ENCODE assay signal across 1 cellular context in the genomic region with DNA sequence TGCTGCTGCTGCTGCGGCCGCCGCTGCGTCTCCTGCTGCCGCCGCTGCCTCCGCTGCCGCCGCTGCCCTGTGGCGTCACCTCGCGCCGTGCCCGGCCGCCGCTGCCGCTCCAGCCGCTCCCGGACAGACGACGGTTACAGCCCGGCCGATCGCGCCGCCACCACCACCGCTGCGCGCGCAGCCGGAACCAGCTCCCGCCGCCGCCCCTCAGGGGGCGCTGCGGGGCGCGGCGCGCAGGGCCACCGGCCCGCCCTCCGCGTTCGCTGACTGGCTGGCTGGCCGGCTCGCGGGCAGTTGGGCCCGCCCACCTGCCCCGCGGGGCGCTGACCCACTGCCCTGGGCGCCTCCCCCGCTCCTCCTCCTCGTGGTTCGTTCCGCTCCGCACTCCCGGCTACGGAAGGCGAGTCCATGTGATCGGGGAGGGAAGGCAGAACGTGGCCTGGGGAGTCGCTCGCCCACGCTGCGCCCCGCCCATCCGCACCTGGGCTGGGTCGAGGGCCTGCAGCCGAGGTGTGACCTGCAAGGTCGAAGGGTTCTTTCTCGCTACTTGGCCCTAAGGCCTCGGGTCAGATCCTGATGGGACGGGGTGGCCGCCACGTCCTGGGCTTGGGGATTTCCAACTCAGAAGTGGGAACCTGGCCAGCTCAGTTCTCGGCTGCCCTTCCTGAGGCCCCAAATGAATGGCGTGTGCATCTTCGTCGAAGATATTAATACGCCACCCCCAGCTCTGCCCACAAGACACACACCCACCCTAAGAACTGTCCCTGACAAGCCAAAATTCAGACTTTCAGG.
TF ChIP-seq lines count a peak whose summit lies in the region.

Gene PTP4A2 (minus strand): TSS at position 185 of the 792 bp plus-strand sequence. CDS start 19,303 bp downstream, outside the sequence.

TF ChIP-seq in IMR-90, 13 proteins besides CTCF, POLR2A, EP300 and RAD21 (continued from another document):
- peak; percentile 87; the same call in 1 of the 2 replicates for TF ChIP-seq MAZ (IDR thresholded peaks at IDR 0.05; ENCODE audit: borderline replicate concordance, low read depth, low read length)
- TF ChIP-seq CHD1 (IDR thresholded peaks at IDR 0.05; ENCODE audit: low read depth, low read length), result peak; percentile 94; the same call in 1 of the 2 replicates
